In genomic region chr2:130191319-130191718, GRCh38 we compare ENCODE assay signal across 10 cellular contexts. TPM values are rescaled to one million over a fixed set of nuclear protein-coding genes. Genes with fewer than 3 reads are reported as not detected.
DNase-seq lines count a peak whose midpoint lies in the region; ATAC-seq and TF ChIP-seq lines count a peak whose summit lies in the region.
"Not testable (repeated sequence)": the region's sequence is repeated elsewhere in the genome, so short reads cannot be mapped to it uniquely, and the experiment has no call there.
"Had no signal": no experiment of that assay in that cellular context is flagged by ENCODE, and none has a peak within 500 bp of the region (broad histone marks: within the 10 kb centered on the region; RNA-seq: fewer than 3 reads in every experiment).

No MANE protein-coding gene starts in this region.

- ATAC-seq in activated CD8-positive, alpha-beta T cell treated with anti-CD3 and anti-CD28 coated beads for 36 hours, result not testable (repeated sequence)

- DNase-seq in OCI-M1 (lab: John Stamatoyannopoulos, UW) (peak; percentile 26), mesenteric fat pad (ENCODE audit: low spot score) (peak; percentile 33)
- not testable (repeated sequence) for DNase-seq in activated CD8-positive, alpha-beta T cell treated with anti-CD3 and anti-CD28 coated beads for 36 hours; activated naive CD8-positive, alpha-beta T cell treated with anti-CD3 and anti-CD28 coated beads for 36 hours
- DNase-seq in activated effector memory CD4-positive, alpha-beta T cell treated with anti-CD3 and anti-CD28 coated beads, Interleukin-2, amount 50 U/mL, for 16 hours, result peak; percentile 43

- POLR2A ChIA-PET in activated CD8-positive, alpha-beta T cell treated with anti-CD3 and anti-CD28 coated beads for 36 hours (lab: Charles Lee), result not testable (repeated sequence)

- not testable (repeated sequence) for H3K9me3 Mint-ChIP-seq in activated CD8-positive, alpha-beta T cell treated with anti-CD3 and anti-CD28 coated beads for 36 hours; activated naive CD8-positive, alpha-beta T cell treated with anti-CD3 and anti-CD28 coated beads for 36 hours

- H3K27ac Mint-ChIP-seq in activated CD8-positive, alpha-beta T cell treated with anti-CD3 and anti-CD28 coated beads for 36 hours, result peak overlapping the region; percentile 43
- H3K27ac Mint-ChIP-seq in activated naive CD8-positive, alpha-beta T cell treated with anti-CD3 and anti-CD28 coated beads for 36 hours, result peak overlapping the region; percentile 51

- TF ChIP-seq CTCF in activated CD8-positive, alpha-beta T cell treated with anti-CD3 and anti-CD28 coated beads for 36 hours (IDR thresholded peaks at IDR 0.05), result not testable (repeated sequence)

- H3K27me3 Mint-ChIP-seq in activated CD8-positive, alpha-beta T cell treated with anti-CD3 and anti-CD28 coated beads for 36 hours; activated naive CD8-positive, alpha-beta T cell treated with anti-CD3 and anti-CD28 coated beads for 36 hours: not testable (repeated sequence)

- not testable (repeated sequence) for H3K4me3 Mint-ChIP-seq in activated CD8-positive, alpha-beta T cell treated with anti-CD3 and anti-CD28 coated beads for 36 hours; activated naive CD8-positive, alpha-beta T cell treated with anti-CD3 and anti-CD28 coated beads for 36 hours

- intact Hi-C loops in activated CD8-positive, alpha-beta T cell treated with anti-CD3 and anti-CD28 coated beads for 36 hours (cut with micrococcal nuclease), result not testable (repeated sequence)

- H3K4me1 Mint-ChIP-seq in activated CD8-positive, alpha-beta T cell treated with anti-CD3 and anti-CD28 coated beads for 36 hours (ENCODE audit: low read depth); activated naive CD8-positive, alpha-beta T cell treated with anti-CD3 and anti-CD28 coated beads for 36 hours: not testable (repeated sequence)

- CTCF ChIA-PET in activated CD8-positive, alpha-beta T cell treated with anti-CD3 and anti-CD28 coated beads for 36 hours (lab: Charles Lee), result interaction anchor here (0.9 kb wide), 1 partner anchor 10 kb away, joined by 3 read pairs; the partner anchor contains the start of gene SMPD4

- H3K36me3 Mint-ChIP-seq in activated CD8-positive, alpha-beta T cell treated with anti-CD3 and anti-CD28 coated beads for 36 hours (ENCODE audit: low read depth); activated naive CD8-positive, alpha-beta T cell treated with anti-CD3 and anti-CD28 coated beads for 36 hours: not testable (repeated sequence)

RNA-seq across cellular contexts. Expression of gene TUBA3E, which starts 6.9 kb away (rescaled TPM):
- total RNA-seq in activated CD8-positive, alpha-beta T cell treated with anti-CD3 and anti-CD28 coated beads for 36 hours, result not detected
- total RNA-seq in activated naive CD8-positive, alpha-beta T cell treated with anti-CD3 and anti-CD28 coated beads for 36 hours, result not detected
- not detected for total RNA-seq in mesenteric fat pad
- total RNA-seq: A172; B cell; CD4-positive, CD25-positive, alpha-beta regulatory T cell; CD8-positive, alpha-beta T cell; HFFc6 had no signal

RNA-seq across cellular contexts. Expression of gene MZT2B, which starts 9.3 kb away (rescaled TPM):
- total RNA-seq in activated CD8-positive, alpha-beta T cell treated with anti-CD3 and anti-CD28 coated beads for 36 hours, result 100 to 1,000 TPM; 390 to 402 TPM
- total RNA-seq in activated naive CD8-positive, alpha-beta T cell treated with anti-CD3 and anti-CD28 coated beads for 36 hours, result 100 to 1,000 TPM; 366 to 371 TPM
- 132 TPM for total RNA-seq in mesenteric fat pad

RNA-seq across cellular contexts. Expression of gene SMPD4, which starts 9.9 kb away (rescaled TPM):
- total RNA-seq in activated CD8-positive, alpha-beta T cell treated with anti-CD3 and anti-CD28 coated beads for 36 hours, result 10 to 100 TPM; 73.8 to 75.8 TPM
- 100 to 1,000 TPM; 109 to 110 TPM for total RNA-seq in activated naive CD8-positive, alpha-beta T cell treated with anti-CD3 and anti-CD28 coated beads for 36 hours
- 32.7 TPM for total RNA-seq in mesenteric fat pad

RNA-seq across cellular contexts. Expression of gene CCDC74B, which starts 46.4 kb away (rescaled TPM):
- 1 to 10 TPM; 3.0 to 3.5 TPM for total RNA-seq in activated CD8-positive, alpha-beta T cell treated with anti-CD3 and anti-CD28 coated beads for 36 hours
- 1 to 10 TPM in 1 of 2 experiments, under 1 TPM in 1; 0.72 to 1.4 TPM for total RNA-seq in activated naive CD8-positive, alpha-beta T cell treated with anti-CD3 and anti-CD28 coated beads for 36 hours
- 0.64 TPM for total RNA-seq in mesenteric fat pad
- total RNA-seq: CD4-positive, CD25-positive, alpha-beta regulatory T cell had no signal
